16 cellular contexts compared by ENCODE assay signal in genomic region chr1:151822404-151822803, GRCh38. TPM values are rescaled to one million over a fixed set of nuclear protein-coding genes. Genes with fewer than 3 reads are reported as not detected.
A peak's percentile ranks its signal among the peaks of the same experiment; 100 is the strongest.
DNase-seq lines count a peak whose midpoint lies in the region; ATAC-seq and TF ChIP-seq lines count a peak whose summit lies in the region.
"Had no signal": no experiment of that assay in that cellular context is flagged by ENCODE, and none has a peak within 500 bp of the region (broad histone marks: within the 10 kb centered on the region; RNA-seq: fewer than 3 reads in every experiment).

No MANE protein-coding gene starts in this region.

- no peaks in the 10 kb centered on the region for H3K9me3 Mint-ChIP-seq in T-helper 1 cell treated with Interleukin-12 subunit alpha and Interleukin-12 subunit beta and Interleukin-4 antibody, amounts not matched to agents 30 μg/mL and 1 μg/mL, for 36 hours

- no peaks in the 10 kb centered on the region for H3F3A ChIP-seq in MM.1S (ENCODE audit: insufficient read depth, low read length)

- no peaks in the 10 kb centered on the region for H3K9me2 ChIP-seq in MM.1S (replicated peaks; ENCODE audit: insufficient read depth, low read length)

- H3K4me3 Mint-ChIP-seq in T-helper 1 cell treated with Interleukin-12 subunit alpha and Interleukin-12 subunit beta and Interleukin-4 antibody, amounts not matched to agents 30 μg/mL and 1 μg/mL, for 36 hours = no peak overlapping the region

- no peaks in the 10 kb centered on the region for H3K27me3 Mint-ChIP-seq in T-helper 1 cell treated with Interleukin-12 subunit alpha and Interleukin-12 subunit beta and Interleukin-4 antibody, amounts not matched to agents 30 μg/mL and 1 μg/mL, for 36 hours (ENCODE audit: low read depth)

- peak overlapping the region; percentile 39 for H3K27ac Mint-ChIP-seq in T-helper 1 cell treated with Interleukin-12 subunit alpha and Interleukin-12 subunit beta and Interleukin-4 antibody, amounts not matched to agents 30 μg/mL and 1 μg/mL, for 36 hours

- H3K9ac ChIP-seq in MM.1S (ENCODE audit: low read length) = no peak overlapping the region

- no peaks in the 10 kb centered on the region for H3K79me2 ChIP-seq in MM.1S (ENCODE audit: low read length)

- peaks cover 23% of the 10 kb centered on the region for H3K4me1 ChIP-seq in MM.1S (ENCODE audit: low read length)
- H3K4me1 ChIP-seq: ascending aorta had no signal

- H3K9me3 ChIP-seq in MM.1S (replicated peaks; ENCODE audit: insufficient read depth, low read length) = no peaks in the 10 kb centered on the region
- H3K9me3 ChIP-seq: ascending aorta had no signal

- no peak overlapping the region for H3K27ac ChIP-seq in MM.1S (ENCODE audit: low read length)
- H3K27ac ChIP-seq: ascending aorta had no signal

- H3K4me1 Mint-ChIP-seq in T-helper 1 cell treated with Interleukin-12 subunit alpha and Interleukin-12 subunit beta and Interleukin-4 antibody, amounts not matched to agents 30 μg/mL and 1 μg/mL, for 36 hours (ENCODE audit: low read depth) = peaks cover 40% of the 10 kb centered on the region

- ATAC-seq in HG02938 (IDR thresholded peaks at IDR 0.05; ENCODE audit: unreplicated experiment) = no peak
- no peak for ATAC-seq in HG03442 (IDR thresholded peaks at IDR 0.05; ENCODE audit: unreplicated experiment)

- TF ChIP-seq CTCF in MM.1S (IDR thresholded peaks at IDR 0.05; ENCODE audit: low read length) = no peak

- H2AFZ ChIP-seq in MM.1S (ENCODE audit: low read length) = no peak overlapping the region

- H3K4me2 ChIP-seq in MM.1S (ENCODE audit: low read depth, low read length) = no peak overlapping the region

- H3K4me3 ChIP-seq in MM.1S (ENCODE audit: low read length) = no peak overlapping the region
- H3K4me3 ChIP-seq: ascending aorta had no signal

- no peaks in the 10 kb centered on the region for H3K36me3 ChIP-seq in MM.1S (replicated peaks; ENCODE audit: insufficient read depth, low read length)
- H3K36me3 ChIP-seq: ascending aorta had no signal

- H3K36me3 Mint-ChIP-seq in T-helper 1 cell treated with Interleukin-12 subunit alpha and Interleukin-12 subunit beta and Interleukin-4 antibody, amounts not matched to agents 30 μg/mL and 1 μg/mL, for 36 hours (ENCODE audit: low read depth) = no peaks in the 10 kb centered on the region

- no peaks in the 10 kb centered on the region for H3K27me3 ChIP-seq in MM.1S (replicated peaks; ENCODE audit: insufficient read depth, low read length)
- H3K27me3 ChIP-seq: ascending aorta had no signal

- DNase-seq in T-helper 1 cell = no peak
- DNase-seq in activated CD4-positive, alpha-beta T cell treated with anti-CD3 and anti-CD28 coated beads, Interleukin-2, amount 50 U/mL, for 4 hours = peak; percentile 59 to 69
- peak; percentile 84 for DNase-seq in cerebellum (ENCODE audit: low spot score)
- peak; percentile 26 to 48 for DNase-seq in stimulated activated CD8-positive, alpha-beta memory T cell treated with anti-CD3 and anti-CD28 coated beads, Interleukin-15, amount 100 ng/mL, for 4 hours (ENCODE audit: low read depth in 2 of 2)
- DNase-seq in MM.1S = no peak
- DNase-seq: Calu3, foreskin melanocyte, NCI-H1930, retina had no signal

- H4K20me1 ChIP-seq in MM.1S (ENCODE audit: insufficient read depth, low read length) = no peaks in the 10 kb centered on the region

RNA-seq across cellular contexts. Expression of gene RORC, which starts 9.2 kb away (rescaled TPM):
- total RNA-seq in cerebellum = 0.18 TPM
- total RNA-seq: ascending aorta, LHCN-M2 had no signal

RNA-seq across cellular contexts. Expression of gene LINGO4, which starts 17.2 kb away (rescaled TPM):
- total RNA-seq in cerebellum = not detected
- total RNA-seq: A172, ascending aorta, Calu3, LHCN-M2 had no signal

RNA-seq across cellular contexts. Expression of gene C2CD4D, which starts 17.2 kb away (rescaled TPM):
- total RNA-seq in cerebellum = not detected
- total RNA-seq: A172, ascending aorta, LHCN-M2, urinary bladder had no signal

RNA-seq across cellular contexts. Expression of gene THEM5, which starts 31.1 kb away (rescaled TPM):
- not detected for total RNA-seq in cerebellum
- total RNA-seq: A172, ascending aorta, Calu3, LHCN-M2, urinary bladder had no signal

RNA-seq across cellular contexts. Expression of gene TDRKH, which starts 32.1 kb away (rescaled TPM):
- total RNA-seq in cerebellum = 17.9 TPM

Comparison
In these comparisons a context has a peak if more than half of its experiments do, and no peak if none do; other contexts are left out.
1. DNase-seq: peak in activated CD4-positive, alpha-beta T cell treated with anti-CD3 and anti-CD28 coated beads, Interleukin-2, amount 50 U/mL, for 4 hours (2 of 2), cerebellum (single experiment) and stimulated activated CD8-positive, alpha-beta memory T cell treated with anti-CD3 and anti-CD28 coated beads, Interleukin-15, amount 100 ng/mL, for 4 hours (2 of 2); none in T-helper 1 cell (0 of 5) and MM.1S (single experiment).